ENCODE assay signal across 7 cellular contexts in the genomic region with DNA sequence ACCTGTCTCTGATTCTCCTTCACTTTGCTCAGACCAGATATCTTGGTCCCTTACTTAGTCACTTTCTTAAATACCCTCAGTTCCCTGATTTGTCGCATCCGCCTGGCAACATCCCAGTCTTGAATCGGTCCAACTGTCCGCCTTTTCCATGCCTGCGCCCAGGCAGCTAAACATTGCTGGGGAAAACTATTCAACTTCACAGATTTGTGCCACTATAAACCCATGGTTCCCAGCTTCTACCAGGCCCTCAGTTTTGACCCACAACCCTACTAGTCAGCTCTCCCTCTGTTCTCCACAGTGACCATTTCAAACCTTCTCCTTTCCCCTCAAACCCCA. TPM values are rescaled to one million over a fixed set of nuclear protein-coding genes. Genes with fewer than 3 reads are reported as not detected.
A peak's percentile ranks its signal among the peaks of the same experiment; 100 is the strongest.
DNase-seq lines count a peak whose midpoint lies in the region; ATAC-seq and TF ChIP-seq lines count a peak whose summit lies in the region.

No MANE protein-coding gene starts in this region.

- peak overlapping the region; percentile 59; the same call in 1 of the 2 replicates for H3K9ac ChIP-seq in HCT116 (ENCODE audit: low read length)
- H3K9ac ChIP-seq in skeletal muscle satellite cell (ENCODE audit: low read depth, low read length): peak overlapping the region; percentile 59

- DNase-seq in HCT116 (ENCODE audit: low read depth, low spot score): no peak
- no peak for DNase-seq in activated B cell treated with CpG ODN at 0.5 μM for 24 hours
- DNase-seq in glutamatergic neuron: no peak
- DNase-seq in NCI-H2029 (lab: John Stamatoyannopoulos, UW): no peak
- DNase-seq in NOMO-1 (lab: John Stamatoyannopoulos, UW; ENCODE audit: unreplicated experiment in 2 of 2): no peak

- POLR2A ChIA-PET in HCT116 (lab: Charles Lee) (no interaction called here), activated B cell treated with CpG ODN at 0.5 μM for 24 hours (lab: Charles Lee) (no interaction called here)

- H3K4me3 ChIP-seq in HCT116 (replicated peaks in 1 of 2; ENCODE audit: low read depth in 1 of 2, low read length in 2 of 2) (peak overlapping the region; percentile 42 to 58), skeletal muscle satellite cell (ENCODE audit: low read length) (peak overlapping the region; percentile 81)

- H3K9me3 ChIP-seq in HCT116 (ENCODE audit: control insufficient read depth in 1 of 2, insufficient read depth in 1 of 2, low read depth in 1 of 2, low read length in 2 of 2) (no peaks in the 10 kb centered on the region), skeletal muscle satellite cell (replicated peaks; ENCODE audit: low read length) (no peaks in the 10 kb centered on the region)

- intact Hi-C loops in HCT116 (cut with micrococcal nuclease) (no loop called here), activated B cell treated with CpG ODN at 0.5 μM for 24 hours (cut with micrococcal nuclease) (no loop called here)

- no peak overlapping the region for H3K27ac ChIP-seq in HCT116 (ENCODE audit: low read depth, low read length)

- H3K36me3 ChIP-seq in HCT116 (ENCODE audit: control insufficient read depth in 1 of 2, insufficient read depth in 2 of 2, low read length in 2 of 2) (no peaks in the 10 kb centered on the region), skeletal muscle satellite cell (ENCODE audit: insufficient read depth, low read length) (no peaks in the 10 kb centered on the region)

- TF ChIP-seq RAD21 in HCT116 (IDR thresholded peaks at IDR 0.05; ENCODE audit: low read depth): no peak

- peaks cover 2 to 17% of the 10 kb centered on the region in 2 experiments; a peak in 2 of 4 replicates for H3K4me1 ChIP-seq in HCT116 (ENCODE audit: control insufficient read depth in 1 of 2, insufficient read depth in 2 of 2, low read length in 2 of 2)
- peaks cover 28% of the 10 kb centered on the region for H3K4me1 ChIP-seq in skeletal muscle satellite cell (ENCODE audit: control insufficient read depth, insufficient read depth, low read length)

- H3K9me3 Mint-ChIP-seq in activated B cell treated with CpG ODN at 0.5 μM for 24 hours (no peaks in the 10 kb centered on the region), glutamatergic neuron (ENCODE audit: unreplicated experiment) (no peaks in the 10 kb centered on the region)

- CTCF ChIA-PET in HCT116 (lab: Charles Lee) (no interaction called here), activated B cell treated with CpG ODN at 0.5 μM for 24 hours (lab: Charles Lee) (no interaction called here)

- H3K36me3 Mint-ChIP-seq in activated B cell treated with CpG ODN at 0.5 μM for 24 hours (ENCODE audit: low read depth) (no peaks in the 10 kb centered on the region), glutamatergic neuron (ENCODE audit: unreplicated experiment) (no peaks in the 10 kb centered on the region)

- H2AFZ ChIP-seq in HCT116 (ENCODE audit: low read depth, low read length, poor library complexity, severe bottlenecking): no peak overlapping the region

- H3K27me3 ChIP-seq in HCT116 (ENCODE audit: insufficient read depth, low read length) (no peaks in the 10 kb centered on the region), skeletal muscle satellite cell (ENCODE audit: control insufficient read depth, insufficient read depth, low read length) (no peaks in the 10 kb centered on the region)

- ATAC-seq in HCT116 (no peak), activated B cell treated with CpG ODN at 0.5 μM for 24 hours (ENCODE audit: low read depth) (no peak), GM21786 (IDR thresholded peaks at IDR 0.05; ENCODE audit: unreplicated experiment) (no peak)

- H3K27me3 Mint-ChIP-seq in activated B cell treated with CpG ODN at 0.5 μM for 24 hours: peaks cover 20% of the 10 kb centered on the region
- peaks cover 7% of the 10 kb centered on the region for H3K27me3 Mint-ChIP-seq in glutamatergic neuron (ENCODE audit: unreplicated experiment)

- peak overlapping the region; percentile 73 for H3K4me3 Mint-ChIP-seq in activated B cell treated with CpG ODN at 0.5 μM for 24 hours
- H3K4me3 Mint-ChIP-seq in glutamatergic neuron (ENCODE audit: unreplicated experiment): peak overlapping the region; percentile 84

- TF ChIP-seq POLR2A in HCT116 (IDR thresholded peaks at IDR 0.05; ENCODE audit: borderline replicate concordance, extremely low read depth, insufficient read depth, insufficient read length): no peak

- no peaks in the 10 kb centered on the region for H4K20me1 ChIP-seq in HCT116 (ENCODE audit: insufficient read depth)

- H3K4me1 Mint-ChIP-seq in activated B cell treated with CpG ODN at 0.5 μM for 24 hours (no peaks in the 10 kb centered on the region), glutamatergic neuron (ENCODE audit: low read depth, unreplicated experiment) (peaks cover 20% of the 10 kb centered on the region)

- H3K4me2 ChIP-seq in HCT116 (ENCODE audit: low read length) (peak overlapping the region; percentile 77), skeletal muscle satellite cell (ENCODE audit: low read length) (peak overlapping the region; percentile 85)

- no peaks in the 10 kb centered on the region for H3K9me2 ChIP-seq in HCT116 (ENCODE audit: insufficient read depth)

- TF ChIP-seq CTCF in HCT116 (IDR thresholded peaks at IDR 0.05 in 2 of 3, conservative IDR thresholded peaks at IDR 0.05 in 1 of 3; ENCODE audit: borderline replicate concordance in 1 of 3, insufficient read depth in 1 of 3, low read depth in 2 of 3, low read length in 2 of 3) (no peak), activated B cell treated with CpG ODN at 0.5 μM for 24 hours (IDR thresholded peaks at IDR 0.05) (no peak), glutamatergic neuron (IDR thresholded peaks at IDR 0.05; ENCODE audit: partially characterized antibody, unreplicated experiment) (no peak)

- H3K27ac Mint-ChIP-seq in activated B cell treated with CpG ODN at 0.5 μM for 24 hours: no peak overlapping the region
- H3K27ac Mint-ChIP-seq in glutamatergic neuron (ENCODE audit: unreplicated experiment): peak overlapping the region; percentile 71

- BruUV-seq in HCT116 (replicated peaks; lab: Mats Ljungman, UMichigan): no TSS peak

- RAD21 ChIA-PET in HCT116 (lab: Charles Lee; ENCODE audit: low non-redundant PET in 1 of 2, low total read pairs in 2 of 2, uncharacterized antibody in 2 of 2, unreplicated experiment in 2 of 2): no interaction called here

- H3K79me2 ChIP-seq in HCT116 (ENCODE audit: insufficient read depth, low read length): no peaks in the 10 kb centered on the region

TF ChIP-seq in HCT116, 20 proteins besides CTCF, POLR2A, EP300 and RAD21:
- TF ChIP-seq, protein P1, sequence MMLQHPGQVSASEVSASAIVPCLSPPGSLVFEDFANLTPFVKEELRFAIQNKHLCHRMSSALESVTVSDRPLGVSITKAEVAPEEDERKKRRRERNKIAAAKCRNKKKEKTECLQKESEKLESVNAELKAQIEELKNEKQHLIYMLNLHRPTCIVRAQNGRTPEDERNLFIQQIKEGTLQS (IDR thresholded peaks at IDR 0.05): no peak
- no peak for TF ChIP-seq TCF7L2 (IDR thresholded peaks at IDR 0.05; ENCODE audit: borderline replicate concordance, extremely low read depth, insufficient read depth, insufficient read length)
- TF ChIP-seq, protein P2, sequence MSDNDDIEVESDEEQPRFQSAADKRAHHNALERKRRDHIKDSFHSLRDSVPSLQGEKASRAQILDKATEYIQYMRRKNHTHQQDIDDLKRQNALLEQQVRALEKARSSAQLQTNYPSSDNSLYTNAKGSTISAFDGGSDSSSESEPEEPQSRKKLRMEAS (IDR thresholded peaks at IDR 0.05): no peak
- no peak for TF ChIP-seq CBX3 (IDR thresholded peaks at IDR 0.05; ENCODE audit: low read depth)
- TF ChIP-seq EZH2phosphoT487 (IDR thresholded peaks at IDR 0.05; ENCODE audit: borderline replicate concordance): no peak
- TF ChIP-seq ZFX (IDR thresholded peaks at IDR 0.05): no peak
- TF ChIP-seq POLR2AphosphoS5 (IDR thresholded peaks at IDR 0.05; ENCODE audit: low read depth, low read length): no peak
- no peak for TF ChIP-seq CEBPB (IDR thresholded peaks at IDR 0.05; ENCODE audit: low read depth)
- TF ChIP-seq ZNF274 (IDR thresholded peaks at IDR 0.05; ENCODE audit: low read depth, low read length): no peak
- TF ChIP-seq SRF (IDR thresholded peaks at IDR 0.05; ENCODE audit: low read depth): no peak
- TF ChIP-seq SP1 (IDR thresholded peaks at IDR 0.05; ENCODE audit: low read depth): no peak
- no peak for TF ChIP-seq FOSL1 (IDR thresholded peaks at IDR 0.05; ENCODE audit: low read depth)
TF ChIP-seq in HCT116: peak in this region for 0.

RNA-seq across cellular contexts. Expression of a gene that starts 0.5 kb away (rescaled TPM):
- total RNA-seq in HCT116 (2021; ENCODE audit: unreplicated experiment) (5.8 TPM), activated B cell treated with CpG ODN at 0.5 μM for 24 hours (not detected in 2 replicates), glutamatergic neuron (ENCODE audit: unreplicated experiment) (18.8 TPM)
- 4.1 and 5.0 TPM in 2 replicates for polyA plus RNA-seq in HCT116 (2012)
- total RNA-seq in skeletal muscle satellite cell (2012; rRNA removed): 6.1 and 7.4 TPM in 2 replicates

RNA-seq across cellular contexts. Expression of a gene that starts 33.5 kb away (rescaled TPM):
- total RNA-seq in HCT116 (2021; ENCODE audit: unreplicated experiment) (60.2 TPM), activated B cell treated with CpG ODN at 0.5 μM for 24 hours (67.1 and 70.5 TPM in 2 replicates), glutamatergic neuron (ENCODE audit: unreplicated experiment) (29.2 TPM)
- polyA plus RNA-seq in HCT116 (2012): 17.4 and 22.0 TPM in 2 replicates
- total RNA-seq in skeletal muscle satellite cell (2012; rRNA removed): 46.3 and 58.8 TPM in 2 replicates

RNA-seq across cellular contexts. Expression of a gene that starts 56.3 kb away (rescaled TPM):
- total RNA-seq in HCT116 (2021; ENCODE audit: unreplicated experiment) (27.9 TPM), activated B cell treated with CpG ODN at 0.5 μM for 24 hours (35.9 and 42.4 TPM in 2 replicates), glutamatergic neuron (ENCODE audit: unreplicated experiment) (32.0 TPM)
- 24.6 and 25.0 TPM in 2 replicates for polyA plus RNA-seq in HCT116 (2012)
- total RNA-seq in skeletal muscle satellite cell (2012; rRNA removed): 5.9 and 6.8 TPM in 2 replicates
